ENCODE assay signal across 28 cellular contexts in the genomic region with DNA sequence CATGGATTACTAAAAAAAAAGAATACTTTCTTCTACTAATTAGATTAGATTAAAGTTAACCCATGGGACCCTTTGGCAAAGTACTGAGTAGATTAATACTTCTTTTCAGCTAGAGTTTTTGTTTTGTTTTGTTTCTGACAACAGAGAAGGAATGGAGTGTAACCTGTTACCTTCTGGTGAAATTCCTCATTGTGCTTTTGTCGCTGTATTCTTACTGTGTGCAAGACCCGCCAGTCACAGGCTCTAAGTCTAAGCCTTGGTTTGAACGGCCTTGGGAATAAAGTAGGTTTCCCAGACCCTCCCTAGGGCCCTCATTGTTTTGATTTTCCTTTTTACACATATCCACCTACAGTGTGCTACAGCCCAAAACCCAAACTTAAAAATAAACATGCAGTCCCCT. TPM values are rescaled to one million over a fixed set of nuclear protein-coding genes. Genes with fewer than 3 reads are reported as not detected.
"Had no signal": no experiment of that assay in that cellular context is flagged by ENCODE, and none has a peak within 500 bp of the region (broad histone marks: within the 10 kb centered on the region; RNA-seq: fewer than 3 reads in every experiment).

No MANE protein-coding gene starts in this region.

- H3K4me3 ChIP-seq: coronary artery, gastroesophageal sphincter, heart left ventricle, hepatocyte, lung, pancreas, right lobe of liver, thyroid gland, upper lobe of right lung, vagina had no signal

- H3K4me3 Mint-ChIP-seq: central memory CD8-positive, alpha-beta T cell; memory B cell; naive thymus-derived CD4-positive, alpha-beta T cell; nephron progenitor cell; stimulated activated naive CD8-positive, alpha-beta T cell treated with anti-CD3 and anti-CD28 coated beads, Interleukin-15, amount 100 ng/mL, for 72 hours had no signal

- H3K4me1 ChIP-seq: pancreas, upper lobe of right lung had no signal

- H3K4me2 ChIP-seq: hepatocyte had no signal

- H3K36me3 ChIP-seq: gastroesophageal sphincter, heart left ventricle, neutrophil, pancreas, right lobe of liver, thyroid gland, upper lobe of right lung, vagina had no signal

- H3K27ac Mint-ChIP-seq: memory B cell; naive thymus-derived CD4-positive, alpha-beta T cell; nephron progenitor cell; progenitor cell of endocrine pancreas; stimulated activated naive CD8-positive, alpha-beta T cell treated with anti-CD3 and anti-CD28 coated beads, Interleukin-15, amount 100 ng/mL, for 72 hours had no signal

- H3K9me3 ChIP-seq: gastroesophageal sphincter, heart left ventricle, neutrophil, pancreas, right lobe of liver, thyroid gland, upper lobe of right lung, vagina had no signal

- DNase-seq: dermis blood vessel endothelial cell; effector memory CD4-positive, alpha-beta T cell; foreskin fibroblast; heart left ventricle; kidney; midbrain; naive thymus-derived CD4-positive, alpha-beta T cell; nephron progenitor cell; pancreas; right lobe of liver; small intestine; stimulated activated CD4-positive, alpha-beta T cell treated with anti-CD3 and anti-CD28 coated beads, Interleukin-15, amount 100 ng/mL, for 24 hours; stimulated activated CD4-positive, alpha-beta T cell treated with anti-CD3 and anti-CD28 coated beads, Interleukin-2, amount 100 ng/mL, for 48 hours; stimulated activated naive CD4-positive, alpha-beta T cell; stimulated activated naive CD8-positive, alpha-beta T cell treated with anti-CD3 and anti-CD28 coated beads, Interleukin-15, amount 100 ng/mL, for 72 hours; upper lobe of right lung had no signal

- H3K4me1 Mint-ChIP-seq: central memory CD8-positive, alpha-beta T cell; memory B cell; stimulated activated naive CD8-positive, alpha-beta T cell treated with anti-CD3 and anti-CD28 coated beads, Interleukin-15, amount 100 ng/mL, for 72 hours had no signal

- H3K9me3 Mint-ChIP-seq: central memory CD8-positive, alpha-beta T cell; memory B cell; nephron progenitor cell; stimulated activated naive CD8-positive, alpha-beta T cell treated with anti-CD3 and anti-CD28 coated beads, Interleukin-15, amount 100 ng/mL, for 72 hours had no signal

- ATAC-seq: esophagus mucosa; gastroesophageal sphincter; naive thymus-derived CD4-positive, alpha-beta T cell; pancreas; upper lobe of right lung had no signal

- H2AFZ ChIP-seq: hepatocyte had no signal

- H3K27ac ChIP-seq: coronary artery, epithelial cell of prostate, gastroesophageal sphincter, hepatocyte, neutrophil, pancreas, upper lobe of right lung, vagina had no signal

- H3K36me3 Mint-ChIP-seq: memory B cell; naive thymus-derived CD4-positive, alpha-beta T cell had no signal

- H3K27me3 ChIP-seq: gastroesophageal sphincter, heart left ventricle, hepatocyte, neutrophil, pancreas, right lobe of liver, thyroid gland, upper lobe of right lung, vagina had no signal

RNA-seq across cellular contexts. Expression of a gene that starts 22.1 kb away (rescaled TPM):
- total RNA-seq: naive thymus-derived CD4-positive, alpha-beta T cell had no signal
- polyA plus RNA-seq: naive thymus-derived CD4-positive, alpha-beta T cell had no signal
